Comparison of ENCODE assay signal across 1 cellular context in the genomic region with DNA sequence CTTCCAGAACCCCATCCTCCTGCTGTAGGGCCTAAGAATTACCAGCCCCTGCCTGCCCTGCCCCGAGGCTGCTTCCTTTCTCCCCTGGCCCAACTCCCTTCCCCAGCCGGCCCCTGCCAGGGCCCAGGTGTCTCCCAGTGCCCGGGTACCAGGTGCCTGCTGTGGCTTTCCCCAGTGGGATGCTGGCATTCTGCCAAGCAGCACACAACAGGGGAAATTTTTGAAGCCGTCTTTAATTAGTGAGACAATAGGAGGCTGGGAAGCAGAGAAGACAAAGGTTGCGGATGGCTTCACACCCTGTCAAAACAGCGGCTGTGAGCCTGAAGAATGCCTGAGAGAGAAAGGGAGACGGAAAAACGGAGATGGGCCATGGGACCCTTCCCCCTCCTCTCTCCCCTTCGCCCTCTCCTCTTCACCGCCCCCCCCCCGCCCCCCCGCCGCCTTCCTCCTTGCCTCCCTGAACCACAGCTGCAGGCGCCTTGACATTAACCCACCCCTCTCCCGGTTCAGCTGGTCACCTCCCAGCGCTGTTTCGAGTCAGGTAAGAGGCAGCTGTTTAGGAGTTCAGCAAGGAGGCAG.
TF ChIP-seq lines count a peak whose summit lies in the region.

No MANE protein-coding gene starts in this region.

TF ChIP-seq in SK-N-SH, 30 proteins besides CTCF, POLR2A, EP300 and RAD21 (continued from another document):
- TF ChIP-seq GATA2 (CRISPR knock-in tag; IDR thresholded peaks at IDR 0.05): no peak
